In the genomic region with DNA sequence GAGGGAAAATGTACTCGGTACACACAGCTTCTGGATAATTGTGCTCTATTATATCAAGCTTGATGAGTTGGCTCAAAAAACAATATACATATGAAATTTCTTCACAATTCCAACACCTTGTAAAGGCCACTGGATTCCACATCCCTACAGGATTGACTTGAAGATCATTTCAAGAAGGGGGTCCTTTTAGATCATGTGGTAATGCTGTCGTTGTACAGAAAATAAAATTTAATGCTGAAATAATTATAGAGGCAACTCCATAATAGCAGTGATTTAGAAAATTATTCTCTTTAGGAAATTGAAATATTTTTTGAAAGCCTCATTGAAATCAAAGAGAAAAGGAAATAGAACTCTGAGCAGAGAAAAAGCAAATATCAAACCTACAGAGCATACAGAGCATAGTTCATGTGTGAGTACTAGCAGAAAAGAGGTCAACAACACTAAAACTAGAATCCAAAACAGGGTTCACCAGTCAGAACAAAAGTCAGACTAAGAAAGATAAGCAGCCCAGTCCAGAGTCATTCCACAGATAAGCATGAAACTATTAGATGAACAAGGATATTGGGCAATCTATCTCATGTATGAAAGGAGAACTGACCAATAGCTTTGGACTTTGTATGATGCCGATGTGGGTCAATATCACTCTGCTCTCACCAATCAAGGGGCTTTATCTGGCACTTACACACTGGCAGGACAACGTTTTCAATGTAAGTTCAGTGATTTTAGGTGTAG, we compare ENCODE assay signal across 1 cellular context.
TF ChIP-seq lines count a peak whose summit lies in the region.

No MANE protein-coding gene starts in this region.

TF ChIP-seq in HepG2, 621 proteins besides CTCF, POLR2A, EP300 and RAD21 (continued from another document):
- TF ChIP-seq, protein P1, sequence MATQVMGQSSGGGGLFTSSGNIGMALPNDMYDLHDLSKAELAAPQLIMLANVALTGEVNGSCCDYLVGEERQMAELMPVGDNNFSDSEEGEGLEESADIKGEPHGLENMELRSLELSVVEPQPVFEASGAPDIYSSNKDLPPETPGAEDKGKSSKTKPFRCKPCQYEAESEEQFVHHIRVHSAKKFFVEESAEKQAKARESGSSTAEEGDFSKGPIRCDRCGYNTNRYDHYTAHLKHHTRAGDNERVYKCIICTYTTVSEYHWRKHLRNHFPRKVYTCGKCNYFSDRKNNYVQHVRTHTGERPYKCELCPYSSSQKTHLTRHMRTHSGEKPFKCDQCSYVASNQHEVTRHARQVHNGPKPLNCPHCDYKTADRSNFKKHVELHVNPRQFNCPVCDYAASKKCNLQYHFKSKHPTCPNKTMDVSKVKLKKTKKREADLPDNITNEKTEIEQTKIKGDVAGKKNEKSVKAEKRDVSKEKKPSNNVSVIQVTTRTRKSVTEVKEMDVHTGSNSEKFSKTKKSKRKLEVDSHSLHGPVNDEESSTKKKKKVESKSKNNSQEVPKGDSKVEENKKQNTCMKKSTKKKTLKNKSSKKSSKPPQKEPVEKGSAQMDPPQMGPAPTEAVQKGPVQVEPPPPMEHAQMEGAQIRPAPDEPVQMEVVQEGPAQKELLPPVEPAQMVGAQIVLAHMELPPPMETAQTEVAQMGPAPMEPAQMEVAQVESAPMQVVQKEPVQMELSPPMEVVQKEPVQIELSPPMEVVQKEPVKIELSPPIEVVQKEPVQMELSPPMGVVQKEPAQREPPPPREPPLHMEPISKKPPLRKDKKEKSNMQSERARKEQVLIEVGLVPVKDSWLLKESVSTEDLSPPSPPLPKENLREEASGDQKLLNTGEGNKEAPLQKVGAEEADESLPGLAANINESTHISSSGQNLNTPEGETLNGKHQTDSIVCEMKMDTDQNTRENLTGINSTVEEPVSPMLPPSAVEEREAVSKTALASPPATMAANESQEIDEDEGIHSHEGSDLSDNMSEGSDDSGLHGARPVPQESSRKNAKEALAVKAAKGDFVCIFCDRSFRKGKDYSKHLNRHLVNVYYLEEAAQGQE (IDR thresholded peaks at IDR 0.05; ENCODE audit: borderline replicate concordance in 1 of 2, low read depth in 1 of 2, low read length in 2 of 2), result 0 out of 4 replicates have a peak, but pooled peaks of 1 of the 2 experiments have one; percentile 26
- 0 out of 2 replicates have a peak, but pooled peaks have one; percentile 22 for TF ChIP-seq HHEX (CRISPR knock-in tag; IDR thresholded peaks at IDR 0.05)
- TF ChIP-seq ZNF451 (CRISPR knock-in tag; IDR thresholded peaks at IDR 0.05), result no peak
